In genomic region chr2:46844034-46844433, GRCh38 we compare ENCODE assay signal across 26 cellular contexts.
"Had no signal": no experiment of that assay in that cellular context is flagged by ENCODE, and none has a peak within 500 bp of the region (broad histone marks: within the 10 kb centered on the region; RNA-seq: fewer than 3 reads in every experiment).

No MANE protein-coding gene starts in this region.

- H3K9me3 Mint-ChIP-seq: naive B cell; natural killer cell; stimulated activated effector memory CD8-positive, alpha-beta T cell treated with anti-CD3 and anti-CD28 coated beads, Interleukin-12 subunit alpha, Interleukin-12 subunit beta, amount 100 ng/mL, for 72 hours; stimulated activated naive CD8-positive, alpha-beta T cell treated with anti-CD3 and anti-CD28 coated beads, Interleukin-15, Interleukin-2, amounts not matched to agents 100 ng/mL and 50 ng/mL, for 24 hours had no signal

- ATAC-seq: left colon; left lung; lower lobe of right lung; natural killer cell; pancreas; right cardiac atrium; sciatic nerve; stimulated activated effector memory CD8-positive, alpha-beta T cell treated with anti-CD3 and anti-CD28 coated beads, Interleukin-12 subunit alpha, Interleukin-12 subunit beta, amount 100 ng/mL, for 72 hours; upper lobe of right lung had no signal

- H3K4me3 Mint-ChIP-seq: immature natural killer cell; naive B cell; natural killer cell; stimulated activated effector memory CD8-positive, alpha-beta T cell treated with anti-CD3 and anti-CD28 coated beads, Interleukin-12 subunit alpha, Interleukin-12 subunit beta, amount 100 ng/mL, for 72 hours; stimulated activated naive CD8-positive, alpha-beta T cell treated with anti-CD3 and anti-CD28 coated beads, Interleukin-15, Interleukin-2, amounts not matched to agents 100 ng/mL and 50 ng/mL, for 24 hours had no signal

- H3K36me3 Mint-ChIP-seq: immature natural killer cell; natural killer cell; stimulated activated effector memory CD8-positive, alpha-beta T cell treated with anti-CD3 and anti-CD28 coated beads, Interleukin-12 subunit alpha, Interleukin-12 subunit beta, amount 100 ng/mL, for 72 hours had no signal

- H3K27me3 ChIP-seq: left lung, pancreas, suprapubic skin, tibial artery, upper lobe of right lung had no signal

- H3K27ac Mint-ChIP-seq: immature natural killer cell; naive B cell; natural killer cell; stimulated activated effector memory CD8-positive, alpha-beta T cell treated with anti-CD3 and anti-CD28 coated beads, Interleukin-12 subunit alpha, Interleukin-12 subunit beta, amount 100 ng/mL, for 72 hours; stimulated activated naive CD8-positive, alpha-beta T cell treated with anti-CD3 and anti-CD28 coated beads, Interleukin-15, Interleukin-2, amounts not matched to agents 100 ng/mL and 50 ng/mL, for 24 hours had no signal

- H3K27ac ChIP-seq: left lung, lower lobe of right lung, pancreas, prostate gland, suprapubic skin, thoracic aorta, tibial artery, upper lobe of right lung had no signal

- H3K9me3 ChIP-seq: left lung, lower lobe of right lung, pancreas, prostate gland, spleen, suprapubic skin, thoracic aorta, tibial artery, upper lobe of right lung had no signal

- DNase-seq: hypothalamus; immature natural killer cell; left lung; lower lobe of right lung; mammary epithelial cell; mesenchymal stem cell; naive B cell; natural killer cell; pancreas; posterior cingulate gyrus; retina; right cardiac atrium; small intestine; spleen; stimulated activated CD4-positive, alpha-beta T cell treated with anti-CD3 and anti-CD28 coated beads, Interleukin-4, amount 100 ng/mL, for 24 hours; stimulated activated naive CD4-positive, alpha-beta T cell; tibial artery; trophoblast cell had no signal

- H3K27me3 Mint-ChIP-seq: stimulated activated naive CD8-positive, alpha-beta T cell treated with anti-CD3 and anti-CD28 coated beads, Interleukin-15, Interleukin-2, amounts not matched to agents 100 ng/mL and 50 ng/mL, for 24 hours had no signal

- H3K36me3 ChIP-seq: left lung, lower lobe of right lung, pancreas, prostate gland, spleen, suprapubic skin, thoracic aorta, tibial artery, upper lobe of right lung had no signal

- H3K4me1 Mint-ChIP-seq: stimulated activated effector memory CD8-positive, alpha-beta T cell treated with anti-CD3 and anti-CD28 coated beads, Interleukin-12 subunit alpha, Interleukin-12 subunit beta, amount 100 ng/mL, for 72 hours had no signal

- H3K4me3 ChIP-seq: left lung, lower lobe of right lung, pancreas, prostate gland, spleen, suprapubic skin, thoracic aorta, tibial artery, upper lobe of right lung had no signal
